In the genomic region with DNA sequence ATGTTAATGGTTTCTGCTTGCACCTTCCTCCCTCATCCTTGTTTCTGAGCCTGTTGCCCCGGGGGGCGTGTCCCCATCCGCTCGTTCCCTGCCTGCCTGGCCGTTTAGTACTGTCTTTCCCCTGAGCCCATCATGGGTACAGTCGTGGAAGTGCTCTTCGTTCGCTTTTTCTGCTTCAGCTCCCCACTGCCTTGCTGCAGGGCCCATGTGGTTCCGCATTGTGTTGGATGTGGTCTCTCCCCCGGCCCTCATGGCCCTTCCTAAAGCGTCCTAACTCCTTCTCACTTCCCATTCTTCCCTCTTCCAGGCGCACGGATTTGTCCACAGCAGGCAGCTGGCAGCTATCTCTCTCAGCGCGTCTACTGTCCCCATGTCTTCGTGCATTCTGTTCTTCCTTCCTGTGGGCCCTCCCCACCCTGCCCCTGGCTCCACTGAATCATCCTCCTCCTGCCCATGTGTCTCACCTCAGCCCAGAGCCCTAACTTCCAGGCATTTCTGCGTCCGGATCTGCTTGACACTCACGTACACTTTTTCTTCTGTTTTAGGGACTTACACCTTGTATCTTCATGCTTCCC, we compare ENCODE assay signal across 15 cellular contexts.
DNase-seq lines count a peak whose midpoint lies in the region; ATAC-seq and TF ChIP-seq lines count a peak whose summit lies in the region.
"Had no signal": no experiment of that assay in that cellular context is flagged by ENCODE, and none has a peak within 500 bp of the region (broad histone marks: within the 10 kb centered on the region; RNA-seq: fewer than 3 reads in every experiment).

No MANE protein-coding gene starts in this region.

- no peak overlapping the region for H4K91ac ChIP-seq in neuronal stem cell (ENCODE audit: low read depth, low read length, poor library complexity)

- no peak overlapping the region for H2BK12ac ChIP-seq in neuronal stem cell (ENCODE audit: low read length)

- no peak overlapping the region for H2BK120ac ChIP-seq in neuronal stem cell (ENCODE audit: low read depth, low read length)

- no peak overlapping the region for H3K4me3 ChIP-seq in neuronal stem cell (ENCODE audit: low read length in 2 of 2)
- H3K4me3 ChIP-seq in transverse colon = no peak overlapping the region
- H3K4me3 ChIP-seq: A549 had no signal

- H3K27ac ChIP-seq in neuronal stem cell (replicated peaks; ENCODE audit: low read length) = no peak overlapping the region
- peak overlapping the region; percentile 94 to 96 (median 96) for H3K27ac ChIP-seq in transverse colon

- no peak overlapping the region for H3K14ac ChIP-seq in neuronal stem cell (ENCODE audit: low read length)

- no peak overlapping the region for H2BK15ac ChIP-seq in neuronal stem cell (ENCODE audit: low read length)

- peak overlapping the region; percentile 24 for H3K27ac Mint-ChIP-seq in activated naive CD8-positive, alpha-beta T cell treated with anti-CD3 and anti-CD28 coated beads, Interleukin-2, amount 10 ng/mL, durations not matched to agents 7 days and 5 days
- H3K27ac Mint-ChIP-seq in activated naive CD8-positive, alpha-beta T cell treated with anti-CD3 and anti-CD28 coated beads, Interleukin-2, amount 50 U/mL, for 24 hours = no peak overlapping the region
- H3K27ac Mint-ChIP-seq in effector memory CD8-positive, alpha-beta T cell = peak overlapping the region; percentile 20 to 93
- H3K27ac Mint-ChIP-seq: activated CD4-positive, alpha-beta memory T cell treated with anti-CD3 and anti-CD28 coated beads for 36 hours had no signal

- peaks cover 14 to 19% of the 10 kb centered on the region in 2 donors for H3K4me1 ChIP-seq in neuronal stem cell (ENCODE audit: control insufficient read depth in 2 of 2, insufficient read depth in 1 of 2, low read depth in 1 of 2, low read length in 2 of 2)
- peaks cover 74 to 82% (median 80%) of the 10 kb centered on the region in 4 donors for H3K4me1 ChIP-seq in transverse colon

- H3K4me2 ChIP-seq in neuronal stem cell (ENCODE audit: insufficient read depth, low read length, poor library complexity, severe bottlenecking) = no peak overlapping the region
- H3K4me2 ChIP-seq: A549 had no signal

- H3K9me3 ChIP-seq in neuronal stem cell (replicated peaks in 1 of 2; ENCODE audit: control insufficient read depth in 2 of 2, insufficient read depth in 1 of 2, low read depth in 1 of 2, low read length in 2 of 2) = no peaks in the 10 kb centered on the region
- H3K9me3 ChIP-seq in transverse colon = no peaks in the 10 kb centered on the region
- H3K9me3 ChIP-seq: A549 had no signal

- H3K4ac ChIP-seq in neuronal stem cell (ENCODE audit: low read length) = no peak overlapping the region

- DNase-seq in activated naive CD8-positive, alpha-beta T cell treated with anti-CD3 and anti-CD28 coated beads, Interleukin-2, amount 10 ng/mL, durations not matched to agents 7 days and 5 days = no peak
- DNase-seq in activated naive CD8-positive, alpha-beta T cell treated with anti-CD3 and anti-CD28 coated beads, Interleukin-2, amount 50 U/mL, for 24 hours = no peak
- DNase-seq in effector memory CD8-positive, alpha-beta T cell = no peak
- DNase-seq in neuronal stem cell (ENCODE audit: low spot score) (no peak), transverse colon (no peak), amygdala (lab: John Stamatoyannopoulos, UW) (no peak), NCI-H1105 treated with DMSO at 0.1 percent for 48 hours (lab: John Stamatoyannopoulos, UW) (no peak), NCI-H774 (lab: John Stamatoyannopoulos, UW) (no peak)
- DNase-seq: activated CD4-positive, alpha-beta memory T cell treated with anti-CD3 and anti-CD28 coated beads for 36 hours; activated effector memory CD4-positive, alpha-beta T cell treated with anti-CD3 and anti-CD28 coated beads, Interleukin-2, amount 50 U/mL, for 16 hours; cerebellar nuclear complex; NCI-H1105; NCI-H446 had no signal

- no peak overlapping the region for H4K8ac ChIP-seq in neuronal stem cell (ENCODE audit: low read depth, low read length)

- H3K27me3 Mint-ChIP-seq in activated naive CD8-positive, alpha-beta T cell treated with anti-CD3 and anti-CD28 coated beads, Interleukin-2, amount 10 ng/mL, durations not matched to agents 7 days and 5 days = no peaks in the 10 kb centered on the region
- H3K27me3 Mint-ChIP-seq in activated naive CD8-positive, alpha-beta T cell treated with anti-CD3 and anti-CD28 coated beads, Interleukin-2, amount 50 U/mL, for 24 hours = no peaks in the 10 kb centered on the region
- H3K27me3 Mint-ChIP-seq in effector memory CD8-positive, alpha-beta T cell = no peaks in the 10 kb centered on the region
- H3K27me3 Mint-ChIP-seq: activated CD4-positive, alpha-beta memory T cell treated with anti-CD3 and anti-CD28 coated beads for 36 hours had no signal

- H3K9ac ChIP-seq in neuronal stem cell (ENCODE audit: low read depth, low read length, poor library complexity) = no peak overlapping the region

- H3K4me3 Mint-ChIP-seq in activated naive CD8-positive, alpha-beta T cell treated with anti-CD3 and anti-CD28 coated beads, Interleukin-2, amount 10 ng/mL, durations not matched to agents 7 days and 5 days = no peak overlapping the region
- no peak overlapping the region for H3K4me3 Mint-ChIP-seq in activated naive CD8-positive, alpha-beta T cell treated with anti-CD3 and anti-CD28 coated beads, Interleukin-2, amount 50 U/mL, for 24 hours
- H3K4me3 Mint-ChIP-seq in effector memory CD8-positive, alpha-beta T cell = peak overlapping the region in 1 of 2 donors; percentile 36
- H3K4me3 Mint-ChIP-seq: activated CD4-positive, alpha-beta memory T cell treated with anti-CD3 and anti-CD28 coated beads for 36 hours had no signal

- ATAC-seq in activated naive CD8-positive, alpha-beta T cell treated with anti-CD3 and anti-CD28 coated beads, Interleukin-2, amount 10 ng/mL, durations not matched to agents 7 days and 5 days (ENCODE audit: low read depth) = no peak
- ATAC-seq in activated naive CD8-positive, alpha-beta T cell treated with anti-CD3 and anti-CD28 coated beads, Interleukin-2, amount 50 U/mL, for 24 hours = no peak
- ATAC-seq in effector memory CD8-positive, alpha-beta T cell (replicated peaks) = no peak
- ATAC-seq: A549, sciatic nerve had no signal

- WGBS in neuronal stem cell (ENCODE audit: extremely low coverage in 2 of 2, insufficient read length in 2 of 2, insufficient replicate concordance in 1 of 2), 2 donors = no CpG with 5 or more reads among the region's 19 CpGs
- 89 to 97% methylated on average over 6 to 19 of the region's 19 CpGs for WGBS in transverse colon (ENCODE audit: low coverage in 1 of 2), 2 donors

- TF ChIP-seq EP300 in transverse colon (IDR thresholded peaks at IDR 0.05; ENCODE audit: low read depth) = no peak

- H2AFZ ChIP-seq in neuronal stem cell (ENCODE audit: low read length) = no peak overlapping the region

- peaks cover 14% of the 10 kb centered on the region for H3K36me3 Mint-ChIP-seq in activated naive CD8-positive, alpha-beta T cell treated with anti-CD3 and anti-CD28 coated beads, Interleukin-2, amount 10 ng/mL, durations not matched to agents 7 days and 5 days
- no peaks in the 10 kb centered on the region for H3K36me3 Mint-ChIP-seq in activated naive CD8-positive, alpha-beta T cell treated with anti-CD3 and anti-CD28 coated beads, Interleukin-2, amount 50 U/mL, for 24 hours (ENCODE audit: low read depth)
- H3K36me3 Mint-ChIP-seq in effector memory CD8-positive, alpha-beta T cell (ENCODE audit: insufficient read depth) = peaks cover 29% of the 10 kb centered on the region
- H3K36me3 Mint-ChIP-seq: activated CD4-positive, alpha-beta memory T cell treated with anti-CD3 and anti-CD28 coated beads for 36 hours had no signal

- intact Hi-C loops in transverse colon (cut with DNase I; ENCODE audit: low total_unique reads) = no loop called here

- no peaks in the 10 kb centered on the region for H3K27me3 ChIP-seq in neuronal stem cell (ENCODE audit: control insufficient read depth in 3 of 3, insufficient read depth in 3 of 3, low read depth in 1 of 3, low read length in 3 of 3)
- no peaks in the 10 kb centered on the region for H3K27me3 ChIP-seq in transverse colon

- H3K23ac ChIP-seq in neuronal stem cell (ENCODE audit: low read depth, low read length, poor library complexity) = no peak overlapping the region

- H3K36me3 ChIP-seq in neuronal stem cell (replicated peaks in 1 of 2; ENCODE audit: control insufficient read depth in 2 of 2, insufficient read depth in 2 of 2, low read length in 2 of 2) (peaks cover 12 to 37% of the 10 kb centered on the region in 2 donors), transverse colon (peaks cover 0 to 14% (median 0%) of the 10 kb centered on the region in 4 donors)

- POLR2A ChIA-PET in activated naive CD8-positive, alpha-beta T cell treated with anti-CD3 and anti-CD28 coated beads, Interleukin-2, amount 10 ng/mL, durations not matched to agents 7 days and 5 days (lab: Charles Lee) = interaction anchor here (1.3 to 2.9 kb wide), 2 partner anchors 22 to 26 kb away, joined by 5 to 19 read pairs; no protein-coding TSS in a partner anchor

- in situ Hi-C loops in transverse colon (cut with MboI; ENCODE audit: low pct_ligation_motif_present in 1 of 4, low pct_unique_long_range_greater_than_20kb in 1 of 4, low sequenced_read_pairs in 3 of 4) = no loop called here

- peak overlapping the region; percentile 1 for H2BK5ac ChIP-seq in neuronal stem cell (ENCODE audit: low read length)

- H3K9me3 Mint-ChIP-seq in activated naive CD8-positive, alpha-beta T cell treated with anti-CD3 and anti-CD28 coated beads, Interleukin-2, amount 10 ng/mL, durations not matched to agents 7 days and 5 days = no peaks in the 10 kb centered on the region
- H3K9me3 Mint-ChIP-seq in activated naive CD8-positive, alpha-beta T cell treated with anti-CD3 and anti-CD28 coated beads, Interleukin-2, amount 50 U/mL, for 24 hours = no peaks in the 10 kb centered on the region
- no peaks in the 10 kb centered on the region for H3K9me3 Mint-ChIP-seq in effector memory CD8-positive, alpha-beta T cell
- H3K9me3 Mint-ChIP-seq: activated CD4-positive, alpha-beta memory T cell treated with anti-CD3 and anti-CD28 coated beads for 36 hours had no signal

- no peak for TF ChIP-seq POLR2A in transverse colon (IDR thresholded peaks at IDR 0.05)

- no peak overlapping the region for H3K18ac ChIP-seq in neuronal stem cell (ENCODE audit: low read length)

- peaks cover 44% of the 10 kb centered on the region for H3K4me1 Mint-ChIP-seq in activated naive CD8-positive, alpha-beta T cell treated with anti-CD3 and anti-CD28 coated beads, Interleukin-2, amount 10 ng/mL, durations not matched to agents 7 days and 5 days
- H3K4me1 Mint-ChIP-seq in activated naive CD8-positive, alpha-beta T cell treated with anti-CD3 and anti-CD28 coated beads, Interleukin-2, amount 50 U/mL, for 24 hours = peaks cover 55% of the 10 kb centered on the region
- H3K4me1 Mint-ChIP-seq in effector memory CD8-positive, alpha-beta T cell (ENCODE audit: low read depth in 2 of 2) = peaks cover 48 to 71% of the 10 kb centered on the region in 2 donors

- peaks cover 6% of the 10 kb centered on the region for H3K79me1 ChIP-seq in neuronal stem cell (ENCODE audit: low read depth, low read length)

- H2AK5ac ChIP-seq in neuronal stem cell (ENCODE audit: low read depth, low read length) = no peak overlapping the region

- TF ChIP-seq CTCF in transverse colon (IDR thresholded peaks at IDR 0.05) = no peak
